9 cellular contexts compared by ENCODE assay signal in the genomic region with DNA sequence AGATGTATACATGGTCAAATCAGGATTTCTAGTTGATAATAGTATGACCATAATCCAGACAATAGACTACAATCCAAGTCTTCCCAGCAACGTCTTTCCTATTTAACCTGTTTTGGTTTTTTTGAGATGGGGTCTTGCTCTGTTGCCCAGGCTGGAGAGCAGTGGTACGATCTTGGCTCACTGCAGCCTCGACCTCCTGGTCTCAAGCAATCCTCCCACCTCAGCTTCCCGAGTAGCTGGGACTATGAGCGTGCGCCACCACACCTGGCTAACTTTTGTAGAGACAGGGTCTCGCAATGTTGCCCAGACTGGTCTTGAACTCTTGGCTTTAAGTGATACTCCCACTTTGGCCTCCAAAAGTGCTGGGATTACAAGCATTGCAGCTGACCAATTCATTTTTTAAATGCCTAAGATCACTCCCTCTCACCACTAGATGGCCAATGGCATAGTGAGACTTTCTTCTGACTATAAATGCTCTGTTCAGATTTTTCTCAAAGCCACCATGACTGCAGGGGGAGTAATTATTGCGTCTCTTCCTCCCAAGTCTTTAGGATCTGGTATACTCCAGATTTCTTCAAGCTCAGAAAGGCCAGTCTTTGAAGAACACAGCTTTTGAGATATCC. TPM values are rescaled to one million over a fixed set of nuclear protein-coding genes. Genes with fewer than 3 reads are reported as not detected.
DNase-seq lines count a peak whose midpoint lies in the region; ATAC-seq and TF ChIP-seq lines count a peak whose summit lies in the region.
"Had no signal": no experiment of that assay in that cellular context is flagged by ENCODE, and none has a peak within 500 bp of the region (broad histone marks: within the 10 kb centered on the region; RNA-seq: fewer than 3 reads in every experiment).

No MANE protein-coding gene starts in this region.

- no peak overlapping the region for H3K27ac ChIP-seq in DND-41 (ENCODE audit: low read length)
- H3K27ac ChIP-seq in IMR-90 (ENCODE audit: insufficient read depth, low read length) = no peak overlapping the region
- H3K27ac ChIP-seq in body of pancreas = no peak overlapping the region

- WGBS in IMR-90 (ENCODE audit: extremely low coverage in 2 of 2, insufficient read length in 1 of 2), 2 experiments = no CpG with 5 or more reads among the region's 8 CpGs
- 94 to 95% methylated on average over 8 of the region's 8 CpGs for WGBS in body of pancreas, 2 donors

- H3K4me1 ChIP-seq in DND-41 (ENCODE audit: insufficient read depth, low read length) (no peaks in the 10 kb centered on the region), IMR-90 (ENCODE audit: control insufficient read depth, insufficient read depth, low read length) (no peaks in the 10 kb centered on the region), body of pancreas (no peaks in the 10 kb centered on the region)

- no peak overlapping the region for H2AK5ac ChIP-seq in IMR-90 (ENCODE audit: low read depth, low read length)

- no peak overlapping the region for H2BK120ac ChIP-seq in IMR-90 (ENCODE audit: low read depth, low read length)

- H4K20me1 ChIP-seq in DND-41 (ENCODE audit: insufficient read depth, low read length) = no peaks in the 10 kb centered on the region
- no peaks in the 10 kb centered on the region; the same call in 1 of the 2 replicates for H4K20me1 ChIP-seq in IMR-90 (ENCODE audit: insufficient read depth, low read length)

- H3K56ac ChIP-seq in IMR-90 (ENCODE audit: extremely low read depth, insufficient read depth, low read length) = no peak overlapping the region

- H4K91ac ChIP-seq in IMR-90 (ENCODE audit: insufficient read depth, low read depth, low read length) = no peak overlapping the region

- H3K14ac ChIP-seq in IMR-90 (replicated peaks; ENCODE audit: low read depth, low read length) = no peak overlapping the region

- no peak; the same call in 1 of the 2 replicates for TF ChIP-seq RAD21 in IMR-90 (IDR thresholded peaks at IDR 0.05; ENCODE audit: low read length)

- ATAC-seq in DND-41 (ENCODE audit: insufficient read depth, low read depth) (peak; percentile 47; the same call in 1 of the 3 replicates), IMR-90 (ENCODE audit: low read depth) (peak; percentile 70), body of pancreas (no peak), HG03095 (IDR thresholded peaks at IDR 0.05; ENCODE audit: unreplicated experiment) (no peak), HG02610 (IDR thresholded peaks at IDR 0.05; ENCODE audit: unreplicated experiment) (no peak)

- no peaks in the 10 kb centered on the region for H3K79me2 ChIP-seq in DND-41 (ENCODE audit: insufficient read depth, low read length)

- H2BK5ac ChIP-seq in IMR-90 (ENCODE audit: low read depth, low read length, poor library complexity, severe bottlenecking) = no peak overlapping the region

- H3K36me3 ChIP-seq in DND-41 (ENCODE audit: insufficient read depth, low read length) = peaks cover 1% of the 10 kb centered on the region; the same call in 1 of the 2 replicates
- H3K36me3 ChIP-seq in IMR-90 (ENCODE audit: control insufficient read depth, insufficient read depth, low read length) = peaks cover 13% of the 10 kb centered on the region
- no peaks in the 10 kb centered on the region for H3K36me3 ChIP-seq in body of pancreas (replicated peaks in 1 of 2; ENCODE audit: insufficient read depth in 1 of 2, low read depth in 2 of 2)

- in situ Hi-C loops in IMR-90 (cut with MboI; ENCODE audit: low sequenced_read_pairs) = no loop called here

- BruUV-seq in IMR-90 (replicated peaks; lab: Mats Ljungman, UMichigan) = no TSS peak

- TF ChIP-seq POLR2A in IMR-90 (IDR thresholded peaks at IDR 0.05; ENCODE audit: low read depth, low read length) = no peak
- no peak for TF ChIP-seq POLR2A in body of pancreas (IDR thresholded peaks at IDR 0.05)

- no peak overlapping the region for H4K5ac ChIP-seq in IMR-90 (ENCODE audit: low read depth, low read length)

- POLR2A ChIA-PET in IMR-90 (lab: Charles Lee; ENCODE audit: unreplicated experiment) = no interaction called here

- dilution Hi-C loops in IMR-90 (cut with HindIII; ENCODE audit: low sequenced_read_pairs, unreplicated experiment) = loop anchor here (25.0 kb wide), 1 partner anchor 182 kb away; no protein-coding TSS in a partner anchor

- H2AK9ac ChIP-seq in IMR-90 (replicated peaks; ENCODE audit: low read depth, low read length, poor library complexity) = no peak overlapping the region

- H3K4me3 ChIP-seq in DND-41 (ENCODE audit: low read depth in 1 of 2, low read length in 2 of 2) = no peak overlapping the region
- no peak overlapping the region for H3K4me3 ChIP-seq in IMR-90 (ENCODE audit: insufficient read depth, low read depth, low read length)
- H3K4me3 ChIP-seq in body of pancreas = no peak overlapping the region

- H3K23ac ChIP-seq in IMR-90 (ENCODE audit: low read depth, low read length) = no peak overlapping the region

- DNase-seq in DND-41 = no peak
- peak; percentile 33 for DNase-seq in IMR-90
- no peak for DNase-seq in body of pancreas
- DNase-seq in midbrain (lab: John Stamatoyannopoulos, UW) = peak; percentile 4
- DNase-seq in inferior parietal cortex (ENCODE audit: extremely low spot score) = no peak
- no peak for DNase-seq in NCI-H2171 (lab: John Stamatoyannopoulos, UW)
- DNase-seq: NCI-H187 treated with DMSO at 0.1 percent for 48 hours had no signal

- H3K4ac ChIP-seq in IMR-90 (ENCODE audit: low read depth, low read length) = no peak overlapping the region

- no peak overlapping the region for H2BK15ac ChIP-seq in IMR-90 (ENCODE audit: low read depth, low read length)

- H3K4me2 ChIP-seq in DND-41 (ENCODE audit: insufficient read depth, low read length) = no peak overlapping the region
- no peak overlapping the region for H3K4me2 ChIP-seq in IMR-90 (ENCODE audit: low read depth, low read length)

- H3K9me3 ChIP-seq in DND-41 (ENCODE audit: insufficient read depth, low read length, severe bottlenecking) (no peaks in the 10 kb centered on the region), IMR-90 (ENCODE audit: control insufficient read depth, insufficient read depth, low read length) (no peaks in the 10 kb centered on the region), body of pancreas (no peaks in the 10 kb centered on the region)

- H3K9ac ChIP-seq in DND-41 (ENCODE audit: low read depth, low read length) (no peak overlapping the region), IMR-90 (ENCODE audit: low read depth, low read length) (no peak overlapping the region)

- H3K27me3 ChIP-seq in DND-41 (ENCODE audit: insufficient read depth, low read length, poor library complexity) = no peaks in the 10 kb centered on the region
- H3K27me3 ChIP-seq in IMR-90 (ENCODE audit: control insufficient read depth, insufficient read depth, low read length) = no peaks in the 10 kb centered on the region
- no peaks in the 10 kb centered on the region for H3K27me3 ChIP-seq in body of pancreas

- H3K9me1 ChIP-seq in IMR-90 (ENCODE audit: insufficient read depth, low read length) = peaks cover 3% of the 10 kb centered on the region; the same call in 1 of the 2 replicates

- H2BK20ac ChIP-seq in IMR-90 (ENCODE audit: low read depth, low read length) = no peak overlapping the region

- H2AFZ ChIP-seq in DND-41 (ENCODE audit: low read depth, low read length) (no peak overlapping the region), IMR-90 (replicated peaks; ENCODE audit: low read length, poor library complexity) (no peak overlapping the region)

- peak; percentile 45 for TF ChIP-seq CTCF in DND-41 (IDR thresholded peaks at IDR 0.05; ENCODE audit: borderline replicate concordance, extremely low read depth, low read length, poor library complexity, severe bottlenecking)
- TF ChIP-seq CTCF in IMR-90 (conservative IDR thresholded peaks at IDR 0.05; ENCODE audit: low read depth, low read length) = peak; percentile 46
- TF ChIP-seq CTCF in body of pancreas (IDR thresholded peaks at IDR 0.05) = peak in 6 of 7 experiments; percentile 9 to 28 (median 18)

- H3K18ac ChIP-seq in IMR-90 (ENCODE audit: low read depth, low read length) = no peak overlapping the region

- no peaks in the 10 kb centered on the region; a peak in 1 of 4 replicates for H3K79me1 ChIP-seq in IMR-90 (ENCODE audit: low read depth in 1 of 2, low read length in 2 of 2)

- no peak overlapping the region for H4K8ac ChIP-seq in IMR-90 (ENCODE audit: low read depth in 2 of 2, low read length in 2 of 2)

- intact Hi-C loops in IMR-90 (cut with micrococcal nuclease) (no loop called here), body of pancreas (cut with DNase I) (no loop called here)

- CTCF ChIA-PET in IMR-90 (lab: Yijun Ruan, JAX) = interaction anchor here (0.9 to 1.2 kb wide), 3 partner anchors 12 to 240 kb away, joined by 3 to 5 read pairs (median 4); no protein-coding TSS in a partner anchor

TF ChIP-seq in IMR-90, 13 proteins besides CTCF, POLR2A, EP300 and RAD21:
- TF ChIP-seq USF2 (IDR thresholded peaks at IDR 0.05; ENCODE audit: low read depth, low read length) (no peak), CEBPB (IDR thresholded peaks at IDR 0.05; ENCODE audit: low read depth, low read length) (no peak), RFX5 (IDR thresholded peaks at IDR 0.05; ENCODE audit: low read depth, low read length) (no peak), SMC3 (IDR thresholded peaks at IDR 0.05; ENCODE audit: low read depth, low read length) (peak; percentile 35)

RNA-seq across cellular contexts. Expression of gene HNRNPLL, which starts 47.6 kb away (rescaled TPM):
- total RNA-seq in IMR-90 (2012; rRNA removed) = 49.2 and 53.1 TPM in 2 replicates
- 20.2 and 23.7 TPM in 2 replicates for polyA plus RNA-seq in IMR-90 (2012; rRNA removed)
- 9.2 and 12.6 TPM in 2 replicates for polyA plus RNA-seq in IMR-90 (2012; cell fraction: cytosol; rRNA removed)
- 7.9 and 36.5 TPM in 2 replicates for polyA plus RNA-seq in IMR-90 (2012; cell fraction: nucleus; rRNA removed; ENCODE audit: low replicate concordance)
- 10 to 100 TPM; 21.8 to 22.4 TPM for total RNA-seq in body of pancreas

Comparison
In these comparisons a context has a peak if more than half of its experiments do, and no peak if none do; other contexts are left out.
1. ATAC-seq: peak in DND-41 (single experiment) and IMR-90 (single experiment); none in body of pancreas (single experiment), HG03095 (single experiment) and HG02610 (single experiment).
2. DNase-seq: peak in IMR-90 (single experiment) and midbrain (single experiment); none in DND-41 (single experiment), body of pancreas (0 of 4), inferior parietal cortex (single experiment) and NCI-H2171 (single experiment).
3. Peak in every context shown above with its lines, with median percentiles within 50 percentile points of each other: CTCF ChIP-seq.